ENCODE assay signal across 9 cellular contexts in the genomic region with DNA sequence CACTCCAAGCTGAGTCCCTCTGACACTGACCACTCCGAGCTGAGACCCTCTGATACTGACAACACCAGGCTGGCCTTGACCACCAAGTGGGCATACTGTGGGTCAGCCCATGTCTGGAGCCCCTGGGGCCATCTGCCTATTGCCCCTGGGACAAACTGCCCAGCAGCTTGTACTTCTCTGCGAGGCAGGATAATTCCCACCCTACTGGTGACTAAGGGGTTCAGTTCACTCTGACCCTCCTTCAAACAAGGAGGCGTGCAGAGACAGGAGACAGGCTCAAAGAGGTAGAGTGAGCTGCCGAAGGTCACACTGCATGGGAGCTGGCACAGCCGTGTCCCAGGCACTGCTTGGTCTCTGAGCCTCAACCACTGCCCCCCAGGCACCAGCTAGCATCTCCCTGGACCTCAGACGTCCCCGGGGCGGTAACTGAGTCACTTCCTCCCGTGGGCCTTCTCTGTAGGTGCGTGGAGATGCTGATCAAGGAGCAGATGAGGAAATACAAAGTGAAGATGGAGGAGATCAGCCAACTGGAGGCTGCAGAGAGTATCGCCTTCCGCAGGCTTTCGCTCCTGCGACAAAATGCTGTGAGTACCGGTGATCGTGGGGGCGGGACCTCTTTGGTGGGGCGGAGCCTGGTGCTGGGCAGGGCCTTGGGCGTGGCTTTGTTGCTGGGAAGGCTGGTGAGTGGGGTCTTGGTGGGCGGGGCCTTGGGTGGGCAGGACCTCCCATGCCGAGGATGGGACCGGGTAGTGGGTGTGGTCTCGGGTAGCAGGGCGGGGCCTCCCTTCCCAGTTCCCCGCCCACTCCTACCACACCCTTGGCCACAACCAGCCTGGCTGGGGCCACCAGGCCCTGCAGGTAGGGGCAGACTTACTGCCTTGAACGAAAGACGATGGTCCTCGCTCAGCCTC. TPM values are rescaled to one million over a fixed set of nuclear protein-coding genes. Genes with fewer than 3 reads are reported as not detected.
DNase-seq lines count a peak whose midpoint lies in the region; ATAC-seq, FAIRE-seq and TF ChIP-seq lines count a peak whose summit lies in the region.
"Had no signal": no experiment of that assay in that cellular context is flagged by ENCODE, and none has a peak within 500 bp of the region (broad histone marks: within the 10 kb centered on the region; RNA-seq: fewer than 3 reads in every experiment).

No MANE protein-coding gene starts in this region.

- H3K36me3 ChIP-seq in right atrium auricular region (peaks cover 37% of the 10 kb centered on the region), bronchial epithelial cell (ENCODE audit: control insufficient read depth, insufficient read depth, low read length) (peaks cover 17% of the 10 kb centered on the region), spleen (peaks cover 0 to 95% (median 80%) of the 10 kb centered on the region in 6 donors)

- H3K4me3 ChIP-seq in right atrium auricular region (no peak overlapping the region), bronchial epithelial cell (ENCODE audit: low read depth, low read length) (no peak overlapping the region), spleen (no peak overlapping the region)
- H3K4me3 ChIP-seq: skin epidermis had no signal

- no peak for FAIRE-seq in bronchial epithelial cell (lab: Jason Lieb, UNC)

- no peak for TF ChIP-seq POLR2A in spleen (IDR thresholded peaks at IDR 0.05)

- DNase-seq in left ventricle myocardium superior (peak; percentile 38), right atrium auricular region (ENCODE audit: low spot score) (no peak), RKO (ENCODE audit: low spot score) (peak; percentile 19), bronchial epithelial cell (ENCODE audit: low read depth) (peak; percentile 18), spleen (peak; percentile 78), activated gamma-delta T cell treated with Interleukin-2 at 50 U/mL for 16 hours (no peak), NCI-H2107 treated with DMSO at 0.1 percent for 48 hours (lab: John Stamatoyannopoulos, UW; ENCODE audit: unreplicated experiment) (no peak)

- WGBS in spleen, 5 donors = 75 to 85% (median 77%) methylated on average over 18 to 28 of the region's 28 CpGs

- no peak for ATAC-seq in left ventricle myocardium superior
- no peak for ATAC-seq in GM18520 (IDR thresholded peaks at IDR 0.05; ENCODE audit: unreplicated experiment)

- H3K4me1 ChIP-seq in right atrium auricular region (no peaks in the 10 kb centered on the region), spleen (peaks cover 0 to 7% (median 3%) of the 10 kb centered on the region in 6 donors)

- H3K9me3 ChIP-seq in right atrium auricular region (no peaks in the 10 kb centered on the region), spleen (no peaks in the 10 kb centered on the region)

- no peak overlapping the region for H3K27ac ChIP-seq in right atrium auricular region
- H3K27ac ChIP-seq in spleen = peak overlapping the region in 1 of 8 donors; percentile 50
- H3K27ac ChIP-seq: skin epidermis had no signal

- no peaks in the 10 kb centered on the region for H3K27me3 ChIP-seq in right atrium auricular region
- H3K27me3 ChIP-seq in bronchial epithelial cell (ENCODE audit: control insufficient read depth, insufficient read depth, low read length) = no peaks in the 10 kb centered on the region
- no peaks in the 10 kb centered on the region for H3K27me3 ChIP-seq in spleen (replicated peaks in 1 of 7)

- intact Hi-C loops in left ventricle myocardium superior (cut with micrococcal nuclease) (no loop called here), spleen (cut with DNase I; ENCODE audit: low total_unique reads) (no loop called here)

- TF ChIP-seq CTCF in right atrium auricular region (IDR thresholded peaks at IDR 0.05) = no peak
- TF ChIP-seq CTCF in bronchial epithelial cell (IDR thresholded peaks at IDR 0.05; ENCODE audit: insufficient read depth, low read length, severe bottlenecking) = no peak
- no peak for TF ChIP-seq CTCF in spleen (IDR thresholded peaks at IDR 0.05 in 8 of 11, conservative IDR thresholded peaks at IDR 0.05 in 3 of 11)

RNA-seq across cellular contexts. Expression of gene USE1, which starts 5.8 kb away (rescaled TPM):
- total RNA-seq in left ventricle myocardium superior = 27.4 TPM
- 10 to 100 TPM; 17.5 to 18.4 TPM for total RNA-seq in right atrium auricular region
- 8.3 and 11.8 TPM in 2 replicates for total RNA-seq in bronchial epithelial cell
- total RNA-seq in spleen = 10 to 100 TPM; 17.2 to 30.4 (median 25.9) TPM
- 10 to 100 TPM; 65.1 to 74.4 (median 65.4) TPM for polyA plus RNA-seq in spleen

RNA-seq across cellular contexts. Expression of gene OCEL1, which starts 16.6 kb away (rescaled TPM):
- 28.0 TPM for total RNA-seq in left ventricle myocardium superior
- total RNA-seq in right atrium auricular region = 1 to 10 TPM; 5.9 to 8.2 TPM
- 2.0 and 3.2 TPM in 2 replicates for total RNA-seq in bronchial epithelial cell
- total RNA-seq in spleen = 10 to 100 TPM in 6 of 7 donors, 1 to 10 TPM in 1; 7.7 to 28.6 (median 25.4) TPM
- polyA plus RNA-seq in spleen = 10 to 100 TPM; 20.4 to 31.8 (median 24.3) TPM

RNA-seq across cellular contexts. Expression of gene NR2F6, which starts 36.3 kb away (rescaled TPM):
- total RNA-seq in left ventricle myocardium superior (82.4 TPM), right atrium auricular region (10 to 100 TPM; 63.6 to 69.7 TPM), bronchial epithelial cell (93.8 and 124 TPM in 2 replicates), spleen (10 to 100 TPM; 11.6 to 15.0 (median 14.5) TPM)
- polyA plus RNA-seq in spleen = 10 to 100 TPM in 1 of 3 donors, 1 to 10 TPM in 2; 6.6 to 11.9 (median 7.8) TPM

RNA-seq across cellular contexts. Expression of gene USHBP1, which starts 55.2 kb away (rescaled TPM):
- total RNA-seq in left ventricle myocardium superior = 9.3 TPM
- total RNA-seq in right atrium auricular region = 1 to 10 TPM; 4.3 to 6.6 TPM
- total RNA-seq in bronchial epithelial cell = 0.13 TPM in 1 of 2 replicates, not detected in the other
- 10 to 100 TPM in 2 of 7 donors, 1 to 10 TPM in 5; 4.4 to 16.6 (median 7.6) TPM for total RNA-seq in spleen
- polyA plus RNA-seq in spleen = 10 to 100 TPM in 2 of 3 donors, 1 to 10 TPM in 1; 3.1 to 16.6 (median 12.4) TPM

RNA-seq across cellular contexts. Expression of gene BABAM1, which starts 57.9 kb away (rescaled TPM):
- total RNA-seq in left ventricle myocardium superior (82.0 TPM), right atrium auricular region (10 to 100 TPM; 67.9 to 71.7 TPM), bronchial epithelial cell (45.8 and 60.9 TPM in 2 replicates), spleen (10 to 100 TPM; 61.7 to 84.3 (median 71.3) TPM)
- polyA plus RNA-seq in spleen = 100 to 1,000 TPM in 2 of 3 donors, 10 to 100 TPM in 1; 74.8 to 133 (median 114) TPM

Comparison
In these comparisons a context has a peak if more than half of its experiments do, and no peak if none do; other contexts are left out.
1. DNase-seq: peak in left ventricle myocardium superior (single experiment), RKO (single experiment), bronchial epithelial cell (single experiment) and spleen (single experiment); none in right atrium auricular region (single experiment), activated gamma-delta T cell treated with Interleukin-2 at 50 U/mL for 16 hours (single experiment) and NCI-H2107 treated with DMSO at 0.1 percent for 48 hours (single experiment).